8 cellular contexts compared by ENCODE assay signal in genomic region chr17:18039535-18040286, GRCh38. TPM values are rescaled to one million over a fixed set of nuclear protein-coding genes. Genes with fewer than 3 reads are reported as not detected.
DNase-seq lines count a peak whose midpoint lies in the region; ATAC-seq, FAIRE-seq and TF ChIP-seq lines count a peak whose summit lies in the region.

No MANE protein-coding gene starts in this region.

- H3K27me3 ChIP-seq in ACC112 (ENCODE audit: insufficient read depth, low read length) (no peaks in the 10 kb centered on the region), mononuclear cell (ENCODE audit: insufficient read depth, low read length) (no peaks in the 10 kb centered on the region), transverse colon (no peaks in the 10 kb centered on the region)

- H3K9me3 ChIP-seq in mononuclear cell (ENCODE audit: low read depth, low read length) (no peaks in the 10 kb centered on the region), transverse colon (no peaks in the 10 kb centered on the region)

- WGBS in transverse colon (ENCODE audit: low coverage in 1 of 2), 2 donors: 1% methylated on average over 37 of the region's 81 CpGs; no CpG with 5 or more reads in 1 of the 2 donors

- DNase-seq in GM12892 (ENCODE audit: insufficient read length) (peak; percentile 38), RPMI8226 (peak; percentile 70), ecto neural progenitor cell (ENCODE audit: low spot score) (peak; percentile 77), transverse colon (peak; percentile 41), GDM1 (lab: John Stamatoyannopoulos, UW) (no peak)

- in situ Hi-C loops in transverse colon (cut with MboI; ENCODE audit: low pct_ligation_motif_present in 1 of 4, low pct_unique_long_range_greater_than_20kb in 1 of 4, low sequenced_read_pairs in 3 of 4): loop anchor here (5.0 to 25.0 kb wide), 6 partner anchors 145 to 362 kb away; partner anchors contain the start of gene RAI1 (in 2 of the 4)

- FAIRE-seq in GM12892 (lab: Jason Lieb, UNC): no peak

- H2AFZ ChIP-seq in ACC112 (ENCODE audit: low read length, unreplicated experiment): peak overlapping the region; percentile 76

- H3K79me2 ChIP-seq in ACC112 (ENCODE audit: control insufficient read depth, insufficient read depth, low read length, unreplicated experiment): peaks cover 29% of the 10 kb centered on the region

- ATAC-seq in HG02884 (IDR thresholded peaks at IDR 0.05; ENCODE audit: unreplicated experiment): peak; percentile 18

- TF ChIP-seq CTCF in transverse colon (IDR thresholded peaks at IDR 0.05): no peak

- intact Hi-C loops in transverse colon (cut with DNase I; ENCODE audit: low total_unique reads): loop anchor here (5.0 kb wide), 1 partner anchor 172 kb away; no protein-coding TSS in a partner anchor

- H3K4me1 ChIP-seq in ACC112 (ENCODE audit: control insufficient read depth, insufficient read depth, low read length, unreplicated experiment) (peaks cover 34% of the 10 kb centered on the region), mononuclear cell (ENCODE audit: insufficient read depth, low read length) (peaks cover 39% of the 10 kb centered on the region), transverse colon (peaks cover 20 to 35% (median 28%) of the 10 kb centered on the region in 4 donors)

- TF ChIP-seq POLR2A in GM12892 (IDR thresholded peaks at IDR 0.05; ENCODE audit: low read depth, low read length): no peak
- TF ChIP-seq POLR2A in transverse colon (IDR thresholded peaks at IDR 0.05): no peak

- peak overlapping the region; percentile 90 for H3K4me3 ChIP-seq in ACC112 (ENCODE audit: low read depth, low read length)
- H3K4me3 ChIP-seq in mononuclear cell (ENCODE audit: low read length): peak overlapping the region; percentile 95
- peak overlapping the region; percentile 68 to 94 (median 83) for H3K4me3 ChIP-seq in transverse colon

- H3K27ac ChIP-seq in ACC112 (ENCODE audit: low read depth, low read length): no peak overlapping the region
- peak overlapping the region; percentile 83 to 92 (median 90) for H3K27ac ChIP-seq in transverse colon

- H3K36me3 ChIP-seq in ACC112 (ENCODE audit: insufficient read depth, low read length) (no peaks in the 10 kb centered on the region), transverse colon (no peaks in the 10 kb centered on the region)

- no peak for TF ChIP-seq EP300 in transverse colon (IDR thresholded peaks at IDR 0.05; ENCODE audit: low read depth)

RNA-seq across cellular contexts. Expression of gene GID4, which starts 0.5 kb away (rescaled TPM):
- polyA plus RNA-seq in GM12892 (2012; ENCODE audit: missing spikeins): 6.4 TPM
- total RNA-seq in mononuclear cell: 3.1 TPM
- total RNA-seq in transverse colon: 10 to 100 TPM in 2 of 4 donors, 1 to 10 TPM in 2; 7.0 to 39.6 (median 9.4) TPM

RNA-seq across cellular contexts. Expression of gene ATPAF2, which starts 0.7 kb away (rescaled TPM):
- 16.3 TPM for polyA plus RNA-seq in GM12892 (2012; ENCODE audit: missing spikeins)
- total RNA-seq in mononuclear cell: 19.9 TPM
- total RNA-seq in transverse colon: 10 to 100 TPM; 17.3 to 65.1 (median 24.7) TPM

RNA-seq across cellular contexts. Expression of gene DRG2, which starts 48.0 kb away (rescaled TPM):
- 25.4 TPM for polyA plus RNA-seq in GM12892 (2012; ENCODE audit: missing spikeins)
- 32.5 TPM for total RNA-seq in mononuclear cell
- total RNA-seq in transverse colon: 10 to 100 TPM; 27.9 to 90.6 (median 33.3) TPM
